Comparison of ENCODE assay signal across 10 cellular contexts in the genomic region with DNA sequence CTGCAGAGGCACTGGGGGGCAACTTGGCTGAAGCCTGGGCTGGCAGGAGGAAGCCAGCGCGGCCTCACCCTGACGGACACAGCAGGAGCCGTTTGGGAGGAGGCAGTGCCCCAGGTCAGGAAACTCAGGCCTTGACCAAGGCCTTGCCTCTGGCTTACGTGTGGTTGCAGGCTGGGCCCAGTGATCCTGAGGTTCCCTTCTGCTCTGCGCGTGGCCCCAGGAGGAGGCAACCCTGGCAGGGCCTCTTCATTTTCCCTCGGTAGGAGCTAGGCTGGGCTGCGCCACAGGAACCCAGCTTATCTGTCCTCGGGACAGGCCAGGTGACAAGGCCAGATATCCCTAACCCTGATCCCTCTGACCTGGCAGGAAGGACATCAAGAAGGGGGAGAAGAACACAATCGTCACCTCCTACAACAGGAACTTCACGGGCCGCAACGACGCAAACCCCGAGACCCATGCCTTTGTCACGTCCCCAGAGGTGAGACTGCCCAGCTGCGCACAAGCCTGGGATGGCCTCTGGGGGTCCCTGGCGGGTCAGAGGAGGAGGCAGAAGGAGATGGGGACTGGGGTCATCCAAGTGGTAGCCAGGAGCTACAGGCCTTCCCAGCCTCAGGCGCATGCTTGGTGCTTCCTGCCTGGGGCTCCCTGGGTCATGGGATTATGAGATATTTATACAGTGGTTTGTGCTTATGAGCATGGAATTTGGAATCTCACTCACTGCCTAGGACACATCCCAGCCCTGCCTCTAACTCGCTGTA. TPM values are rescaled to one million over a fixed set of nuclear protein-coding genes. Genes with fewer than 3 reads are reported as not detected.
A peak's percentile ranks its signal among the peaks of the same experiment; 100 is the strongest.
DNase-seq lines count a peak whose midpoint lies in the region; ATAC-seq and TF ChIP-seq lines count a peak whose summit lies in the region.
"Had no signal": no experiment of that assay in that cellular context is flagged by ENCODE, and none has a peak within 500 bp of the region (broad histone marks: within the 10 kb centered on the region; RNA-seq: fewer than 3 reads in every experiment).

No MANE protein-coding gene starts in this region.

- no peaks in the 10 kb centered on the region for H3K9me2 ChIP-seq in GM23338 (ENCODE audit: insufficient read depth)

- no peaks in the 10 kb centered on the region for H3K4me1 ChIP-seq in GM23338 (ENCODE audit: insufficient read depth)
- peaks cover 24 to 31% of the 10 kb centered on the region in 2 donors for H3K4me1 ChIP-seq in ascending aorta

- DNase-seq in GM23338 (ENCODE audit: low spot score): peak; percentile 66
- peak in 1 of 2 donors; percentile 70 for DNase-seq in ascending aorta (ENCODE audit: low spot score in 2 of 2)
- DNase-seq in immature natural killer cell: no peak
- no peak for DNase-seq in stimulated activated naive B cell treated with anti-CD40 and anti-IgM and Interleukin-4, amounts not matched to agents 10 μg/mL and 1 μg/mL and 100 μg/mL, for 72 hours
- DNase-seq in NCI-H1694 (lab: John Stamatoyannopoulos, UW): no peak
- DNase-seq in NCI-H345 treated with DMSO at 0.1 percent for 48 hours (lab: John Stamatoyannopoulos, UW; ENCODE audit: unreplicated experiment): no peak
- DNase-seq: NCI-H1930 had no signal

- H3K27me3 ChIP-seq in GM23338 (ENCODE audit: insufficient read depth): no peaks in the 10 kb centered on the region
- H3K27me3 ChIP-seq in ascending aorta: no peaks in the 10 kb centered on the region
- H3K27me3 ChIP-seq: neutrophil had no signal

- TF ChIP-seq CTCF in GM23338 (conservative IDR thresholded peaks at IDR 0.05; ENCODE audit: low read depth in 2 of 2) (peak; percentile 32 to 44), ascending aorta (IDR thresholded peaks at IDR 0.05) (no peak)

- intact Hi-C loops in ascending aorta (cut with DNase I): loop anchor here (5.0 to 10.0 kb wide), 2 partner anchors 236 to 599 kb away; partner anchors contain the start of gene RANGAP1

- peaks cover 43% of the 10 kb centered on the region for H3K36me3 Mint-ChIP-seq in GM23338 (ENCODE audit: low read depth)
- H3K36me3 Mint-ChIP-seq in immature natural killer cell: peaks cover 1 to 3% (median 2%) of the 10 kb centered on the region in 3 donors
- H3K36me3 Mint-ChIP-seq in stimulated activated naive B cell treated with anti-CD40 and anti-IgM and Interleukin-4, amounts not matched to agents 10 μg/mL and 1 μg/mL and 100 μg/mL, for 72 hours: peaks cover 36 to 47% of the 10 kb centered on the region in 2 donors

- H2AFZ ChIP-seq in GM23338: no peak overlapping the region

- no peaks in the 10 kb centered on the region for H3K9me3 ChIP-seq in ascending aorta
- H3K9me3 ChIP-seq: neutrophil had no signal

- peak overlapping the region; percentile 80; the same call in 1 of the 2 replicates for H3K27ac Mint-ChIP-seq in GM23338
- peak overlapping the region in 4 of 6 donors; percentile 10 to 59 (median 30) for H3K27ac Mint-ChIP-seq in immature natural killer cell
- peak overlapping the region; percentile 85 for H3K27ac Mint-ChIP-seq in stimulated activated naive B cell treated with anti-CD40 and anti-IgM and Interleukin-4, amounts not matched to agents 10 μg/mL and 1 μg/mL and 100 μg/mL, for 72 hours

- peaks cover 39% of the 10 kb centered on the region for H3K27me3 Mint-ChIP-seq in GM23338 (ENCODE audit: insufficient read depth, low read depth, poor library complexity)
- H3K27me3 Mint-ChIP-seq in immature natural killer cell (ENCODE audit: low read depth in 3 of 3): peaks cover 0 to 1% (median 0%) of the 10 kb centered on the region in 3 donors
- H3K27me3 Mint-ChIP-seq in stimulated activated naive B cell treated with anti-CD40 and anti-IgM and Interleukin-4, amounts not matched to agents 10 μg/mL and 1 μg/mL and 100 μg/mL, for 72 hours: no peaks in the 10 kb centered on the region

- peak; percentile 49 for ATAC-seq in GM23338
- ATAC-seq in stimulated activated naive B cell treated with anti-CD40 and anti-IgM and Interleukin-4, amounts not matched to agents 10 μg/mL and 1 μg/mL and 100 μg/mL, for 72 hours (replicated peaks): no peak
- no peak for ATAC-seq in GM18909 (IDR thresholded peaks at IDR 0.05; ENCODE audit: poor library complexity, unreplicated experiment)
- ATAC-seq in HG03439 (IDR thresholded peaks at IDR 0.05; ENCODE audit: unreplicated experiment): no peak

- H4K20me1 ChIP-seq in GM23338 (replicated peaks; ENCODE audit: insufficient read depth): peaks cover 8% of the 10 kb centered on the region

- H3K4me3 ChIP-seq in GM23338: no peak overlapping the region
- peak overlapping the region in 1 of 2 donors; percentile 2 for H3K4me3 ChIP-seq in ascending aorta

- H3K4me3 Mint-ChIP-seq in GM23338 (no peak overlapping the region), immature natural killer cell (no peak overlapping the region)
- no peak overlapping the region for H3K4me3 Mint-ChIP-seq in stimulated activated naive B cell treated with anti-CD40 and anti-IgM and Interleukin-4, amounts not matched to agents 10 μg/mL and 1 μg/mL and 100 μg/mL, for 72 hours

- peak overlapping the region; percentile 74 for H3K27ac ChIP-seq in GM23338 (ENCODE audit: low read depth)
- H3K27ac ChIP-seq in ascending aorta: peak overlapping the region; percentile 94 to 96
- H3K27ac ChIP-seq: neutrophil had no signal

- H3K9me3 Mint-ChIP-seq in GM23338 (no peaks in the 10 kb centered on the region), immature natural killer cell (no peaks in the 10 kb centered on the region)
- H3K9me3 Mint-ChIP-seq in stimulated activated naive B cell treated with anti-CD40 and anti-IgM and Interleukin-4, amounts not matched to agents 10 μg/mL and 1 μg/mL and 100 μg/mL, for 72 hours: no peaks in the 10 kb centered on the region

- H3F3A ChIP-seq in GM23338 (replicated peaks; ENCODE audit: low read depth): peaks cover 30% of the 10 kb centered on the region

- H3K79me2 ChIP-seq in GM23338 (replicated peaks; ENCODE audit: insufficient read depth): no peaks in the 10 kb centered on the region

- H3K4me1 Mint-ChIP-seq in GM23338 (no peaks in the 10 kb centered on the region; the same call in 2 of the 3 replicates), immature natural killer cell (peaks cover 0 to 12% of the 10 kb centered on the region in 2 donors)
- peaks cover 24 to 31% of the 10 kb centered on the region in 2 donors for H3K4me1 Mint-ChIP-seq in stimulated activated naive B cell treated with anti-CD40 and anti-IgM and Interleukin-4, amounts not matched to agents 10 μg/mL and 1 μg/mL and 100 μg/mL, for 72 hours

- H3K4me2 ChIP-seq in GM23338: no peak overlapping the region

- H3K36me3 ChIP-seq in GM23338 (ENCODE audit: insufficient read depth) (peaks cover 8% of the 10 kb centered on the region; the same call in 1 of the 2 replicates), ascending aorta (peaks cover 35 to 46% of the 10 kb centered on the region in 2 donors)

TF ChIP-seq in GM23338, 12 proteins besides CTCF, POLR2A, EP300 and RAD21 (continues in another document):
- no peak for TF ChIP-seq EZH2 (IDR thresholded peaks at IDR 0.05; ENCODE audit: low read depth, unreplicated experiment)
- TF ChIP-seq JUNB (IDR thresholded peaks at IDR 0.05; ENCODE audit: unreplicated experiment): no peak
- TF ChIP-seq ZNF331 (CRISPR knock-in tag; IDR thresholded peaks at IDR 0.05; ENCODE audit: low read depth): no peak
- no peak for TF ChIP-seq STAT1 (IDR thresholded peaks at IDR 0.05; ENCODE audit: unreplicated experiment)
- TF ChIP-seq, protein P1, sequence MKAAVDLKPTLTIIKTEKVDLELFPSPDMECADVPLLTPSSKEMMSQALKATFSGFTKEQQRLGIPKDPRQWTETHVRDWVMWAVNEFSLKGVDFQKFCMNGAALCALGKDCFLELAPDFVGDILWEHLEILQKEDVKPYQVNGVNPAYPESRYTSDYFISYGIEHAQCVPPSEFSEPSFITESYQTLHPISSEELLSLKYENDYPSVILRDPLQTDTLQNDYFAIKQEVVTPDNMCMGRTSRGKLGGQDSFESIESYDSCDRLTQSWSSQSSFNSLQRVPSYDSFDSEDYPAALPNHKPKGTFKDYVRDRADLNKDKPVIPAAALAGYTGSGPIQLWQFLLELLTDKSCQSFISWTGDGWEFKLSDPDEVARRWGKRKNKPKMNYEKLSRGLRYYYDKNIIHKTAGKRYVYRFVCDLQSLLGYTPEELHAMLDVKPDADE (IDR thresholded peaks at IDR 0.05): no peak
- TF ChIP-seq CREB1 (CRISPR knock-in tag; IDR thresholded peaks at IDR 0.05; ENCODE audit: low read depth): no peak
- TF ChIP-seq EZH2phosphoT487 (IDR thresholded peaks at IDR 0.05; ENCODE audit: unreplicated experiment): no peak
- TF ChIP-seq POLR2AphosphoS5 (IDR thresholded peaks at IDR 0.05; ENCODE audit: low read depth): no peak; the same call in 1 of the 2 replicates

RNA-seq across cellular contexts. Expression of gene POLR3H, which starts 20.6 kb away (rescaled TPM):
- total RNA-seq in GM23338 (2014; rRNA removed; shearing (Covaris generic)): 18.6 and 19.0 TPM in 2 replicates
- 26.5 and 28.7 TPM in 2 replicates for polyA plus RNA-seq in GM23338 (2016; fragmentation: Nextera tagmentation; extraction: Ambion mirVana)
- total RNA-seq in ascending aorta: 34.7 TPM
- polyA plus RNA-seq in immature natural killer cell: 10 to 100 TPM in 2 of 3 donors, 1 to 10 TPM in 1; 9.2 to 15.4 (median 15.0) TPM

RNA-seq across cellular contexts. Expression of gene CSDC2, which starts 37.2 kb away (rescaled TPM):
- 0.35 and 0.47 TPM in 2 replicates for total RNA-seq in GM23338 (2014; rRNA removed; shearing (Covaris generic))
- polyA plus RNA-seq in GM23338 (2016; fragmentation: Nextera tagmentation; extraction: Ambion mirVana) (0.45 and 0.50 TPM in 2 replicates), immature natural killer cell (not detected)
- 119 TPM for total RNA-seq in ascending aorta

RNA-seq across cellular contexts. Expression of gene ACO2, which starts 54.7 kb away (rescaled TPM):
- 77.8 and 79.7 TPM in 2 replicates for total RNA-seq in GM23338 (2014; rRNA removed; shearing (Covaris generic))
- 33.4 and 36.2 TPM in 2 replicates for polyA plus RNA-seq in GM23338 (2016; fragmentation: Nextera tagmentation; extraction: Ambion mirVana)
- total RNA-seq in ascending aorta: 81.1 TPM
- polyA plus RNA-seq in immature natural killer cell: 100 to 1,000 TPM in 2 of 3 donors, 10 to 100 TPM in 1; 77.1 to 115 (median 111) TPM

RNA-seq across cellular contexts. Expression of gene PHF5A, which starts 55.2 kb away (rescaled TPM):
- 108 and 115 TPM in 2 replicates for total RNA-seq in GM23338 (2014; rRNA removed; shearing (Covaris generic))
- polyA plus RNA-seq in GM23338 (2016; fragmentation: Nextera tagmentation; extraction: Ambion mirVana): 49.4 and 52.4 TPM in 2 replicates
- 4.8 TPM for total RNA-seq in ascending aorta
- polyA plus RNA-seq in immature natural killer cell: 10 to 100 TPM; 26.4 to 31.0 (median 29.9) TPM

Comparison
In these comparisons a context has a peak if more than half of its experiments do, and no peak if none do; other contexts are left out.
1. H3K27ac Mint-ChIP-seq: peak in every context shown above with its lines; median percentile 85 in stimulated activated naive B cell treated with anti-CD40 and anti-IgM and Interleukin-4, amounts not matched to agents 10 μg/mL and 1 μg/mL and 100 μg/mL, for 72 hours; 80 in GM23338; 30 in immature natural killer cell.
2. CTCF ChIP-seq: peak in GM23338 (2 of 2); none in ascending aorta (0 of 3).
3. RNA of gene CSDC2, which starts 37.2 kb away (total RNA-seq): 119 TPM in ascending aorta (single experiment); 0.35 to 0.47 TPM in GM23338; every median in the first group is over 10 times any median in the second.